In genomic region chrX:54920610-54921426, GRCh38 we compare ENCODE assay signal across 8 cellular contexts. TPM values are rescaled to one million over a fixed set of nuclear protein-coding genes. Genes with fewer than 3 reads are reported as not detected.
A peak's percentile ranks its signal among the peaks of the same experiment; 100 is the strongest.
DNase-seq lines count a peak whose midpoint lies in the region; ATAC-seq and TF ChIP-seq lines count a peak whose summit lies in the region.

TSS of gene TRO (plus strand) at chrX:54920824. CDS start at chrX:54922247, 1,423 bp downstream.

- peak within 1 kb of the TSS; percentile 54 for H3K4me3 ChIP-seq in WERI-Rb-1 (ENCODE audit: low read depth, low read length)
- peak within 1 kb of the TSS; percentile 63 to 77 for H3K4me3 ChIP-seq in foreskin fibroblast (ENCODE audit: low read depth in 1 of 2, low read length in 2 of 2)

- ATAC-seq in HG03066 (IDR thresholded peaks at IDR 0.05; ENCODE audit: low read depth, unreplicated experiment) (peak; percentile 24), omental fat pad (ENCODE audit: low FRiP score) (peak; percentile 14), GM21786 (IDR thresholded peaks at IDR 0.05; ENCODE audit: unreplicated experiment) (no peak), GM21528 (IDR thresholded peaks at IDR 0.05; ENCODE audit: low FRiP score, unreplicated experiment) (no peak)

- TF ChIP-seq CTCF in WERI-Rb-1 (IDR thresholded peaks at IDR 0.05; ENCODE audit: low read depth, low read length), result 0 out of 2 replicates have a peak, but pooled peaks have one; percentile 18
- no peak for TF ChIP-seq CTCF in foreskin fibroblast (IDR thresholded peaks at IDR 0.05; ENCODE audit: low read depth, low read length)
- no peak for TF ChIP-seq CTCF in omental fat pad (IDR thresholded peaks at IDR 0.05)

- H3K27ac ChIP-seq in WERI-Rb-1, result no peak within 1 kb of the TSS

- H3K27me3 ChIP-seq in WERI-Rb-1 (ENCODE audit: insufficient read depth, low read depth, severe bottlenecking), result peaks cover 20% of the 10 kb centered on the region

- no peaks in the 10 kb centered on the region for H3K9me3 ChIP-seq in WERI-Rb-1 (ENCODE audit: severe bottlenecking)

- H3K36me3 ChIP-seq in WERI-Rb-1, result no peaks in the 10 kb centered on the region

- DNase-seq in EH (ENCODE audit: low read depth) (peak; percentile 6), WERI-Rb-1 (peak; percentile 35), foreskin fibroblast (peak in 1 of 2 donors; percentile 30), omental fat pad (ENCODE audit: low spot score) (no peak), HCEC 1CT (no peak)

RNA-seq across cellular contexts. Expression of gene TRO, which starts in this region (rescaled TPM):
- total RNA-seq in omental fat pad, result 10 to 100 TPM in 1 of 4 donors, 1 to 10 TPM in 3; 5.3 to 15.9 (median 6.8) TPM

Comparison
In these comparisons a context has a peak if more than half of its experiments do, and no peak if none do; other contexts are left out.
1. DNase-seq: peak in EH (single experiment) and WERI-Rb-1 (single experiment); none in omental fat pad (single experiment) and HCEC 1CT (single experiment).
2. ATAC-seq: peak in HG03066 (single experiment) and omental fat pad (single experiment); none in GM21786 (single experiment) and GM21528 (single experiment).